20 cellular contexts compared by ENCODE assay signal in genomic region chr3:111608378-111608777, GRCh38. TPM values are rescaled to one million over a fixed set of nuclear protein-coding genes. Genes with fewer than 3 reads are reported as not detected.
A peak's percentile ranks its signal among the peaks of the same experiment; 100 is the strongest.
DNase-seq lines count a peak whose midpoint lies in the region; ATAC-seq and TF ChIP-seq lines count a peak whose summit lies in the region.
"Had no signal": no experiment of that assay in that cellular context is flagged by ENCODE, and none has a peak within 500 bp of the region (broad histone marks: within the 10 kb centered on the region; RNA-seq: fewer than 3 reads in every experiment).

No MANE protein-coding gene starts in this region.

- BruUV-seq in OCI-LY7 (replicated peaks; lab: Mats Ljungman, UMichigan), result no TSS peak

- CTCF ChIA-PET in activated CD8-positive, alpha-beta memory T cell treated with anti-CD3 and anti-CD28 coated beads, Interleukin-2, amount 10 ng/mL, durations not matched to agents 7 days and 5 days (lab: Charles Lee), result interaction anchor here (0.6 to 3.2 kb wide), 6 partner anchors 8 to 67 kb away, joined by 3 to 16 read pairs (median 3); no protein-coding TSS in a partner anchor
- CTCF ChIA-PET in OCI-LY7 (lab: Charles Lee; ENCODE audit: unreplicated experiment), result no interaction called here

- peak overlapping the region; percentile 98 for H3K27ac Mint-ChIP-seq in activated CD8-positive, alpha-beta memory T cell treated with anti-CD3 and anti-CD28 coated beads, Interleukin-2, amount 10 ng/mL, durations not matched to agents 7 days and 5 days
- peak overlapping the region; percentile 99 for H3K27ac Mint-ChIP-seq in activated T-helper 17 cell treated with anti-CD3 and anti-CD28 coated beads, Interleukin-2, amount 50 U/mL, for 72 hours
- H3K27ac Mint-ChIP-seq: endodermal cell, neural progenitor cell had no signal

- 54 to 60% (median 58%) methylated on average over 2 of the region's 2 CpGs for WGBS in psoas muscle, 3 donors

- H3K9me3 Mint-ChIP-seq in activated CD8-positive, alpha-beta memory T cell treated with anti-CD3 and anti-CD28 coated beads, Interleukin-2, amount 10 ng/mL, durations not matched to agents 7 days and 5 days (ENCODE audit: low read depth), result no peaks in the 10 kb centered on the region
- H3K9me3 Mint-ChIP-seq in activated T-helper 17 cell treated with anti-CD3 and anti-CD28 coated beads, Interleukin-2, amount 50 U/mL, for 72 hours, result no peaks in the 10 kb centered on the region
- H3K9me3 Mint-ChIP-seq: endodermal cell, memory B cell, neural progenitor cell had no signal

- no peak overlapping the region for H3K27ac ChIP-seq in psoas muscle
- H3K27ac ChIP-seq in OCI-LY7 (ENCODE audit: low read depth, low read length, poor library complexity, severe bottlenecking), result no peak overlapping the region
- H3K27ac ChIP-seq: neural progenitor cell, upper lobe of left lung had no signal

- ATAC-seq in activated CD8-positive, alpha-beta memory T cell treated with anti-CD3 and anti-CD28 coated beads, Interleukin-2, amount 10 ng/mL, durations not matched to agents 7 days and 5 days, result peak; percentile 47
- ATAC-seq in HG02642 (IDR thresholded peaks at IDR 0.05; ENCODE audit: poor library complexity, unreplicated experiment) (peak; percentile 39), psoas muscle (no peak)
- peak; percentile 36 for ATAC-seq in activated T-helper 17 cell treated with anti-CD3 and anti-CD28 coated beads, Interleukin-2, amount 50 U/mL, for 72 hours (replicated peaks)
- peak; percentile 36 for ATAC-seq in stimulated activated naive CD8-positive, alpha-beta T cell treated with anti-CD3 and anti-CD28 coated beads, Interleukin-15, Interleukin-2, amounts not matched to agents 100 U/mL and 50 U/mL, for 24 hours
- ATAC-seq: Panc1, right cardiac atrium had no signal

- intact Hi-C loops in psoas muscle (cut with DNase I), result no loop called here
- intact Hi-C loops in OCI-LY7 (cut with micrococcal nuclease; ENCODE audit: unreplicated experiment), result no loop called here

- POLR2A ChIA-PET in OCI-LY7 (lab: Charles Lee), result no interaction called here

- H3K27me3 ChIP-seq in psoas muscle (ENCODE audit: insufficient read depth in 3 of 3, low read length in 2 of 3), result peaks cover 0 to 3% (median 0%) of the 10 kb centered on the region in 3 donors
- H3K27me3 ChIP-seq: neural progenitor cell, upper lobe of left lung had no signal

- DNase-seq in activated CD8-positive, alpha-beta memory T cell treated with anti-CD3 and anti-CD28 coated beads, Interleukin-2, amount 10 ng/mL, durations not matched to agents 7 days and 5 days, result no peak
- no peak for DNase-seq in activated CD8-positive, alpha-beta memory T cell treated with anti-CD3 and anti-CD28 coated beads, Interleukin-2, amount 50 U/mL, for 4 hours
- no peak for DNase-seq in stimulated activated naive CD8-positive, alpha-beta T cell treated with anti-CD3 and anti-CD28 coated beads, Interleukin-15, Interleukin-2, amounts not matched to agents 100 U/mL and 50 U/mL, for 24 hours
- DNase-seq in SK-N-DZ (ENCODE audit: low spot score) (no peak), psoas muscle (no peak), OCI-LY7 (ENCODE audit: low spot score) (no peak)
- DNase-seq: activated effector memory CD4-positive, alpha-beta T cell treated with anti-CD3 and anti-CD28 coated beads, Interleukin-2, amount 50 U/mL, for 16 hours; Caco-2; endodermal cell; foreskin fibroblast; GOT3; NCI-H510A; right cardiac atrium; upper lobe of left lung had no signal

- no peak overlapping the region for H3K4me2 ChIP-seq in OCI-LY7 (ENCODE audit: low read length)
- H3K4me2 ChIP-seq: neural progenitor cell had no signal

- H3K36me3 Mint-ChIP-seq in activated CD8-positive, alpha-beta memory T cell treated with anti-CD3 and anti-CD28 coated beads, Interleukin-2, amount 10 ng/mL, durations not matched to agents 7 days and 5 days, result peaks cover 81% of the 10 kb centered on the region
- H3K36me3 Mint-ChIP-seq in activated T-helper 17 cell treated with anti-CD3 and anti-CD28 coated beads, Interleukin-2, amount 50 U/mL, for 72 hours (ENCODE audit: low read depth), result peaks cover 96% of the 10 kb centered on the region
- H3K36me3 Mint-ChIP-seq: memory B cell, neural progenitor cell had no signal

- H3K9me3 ChIP-seq in psoas muscle (no peaks in the 10 kb centered on the region), OCI-LY7 (ENCODE audit: low read length) (no peaks in the 10 kb centered on the region)
- H3K9me3 ChIP-seq: Caco-2, upper lobe of left lung had no signal

- peaks cover 95% of the 10 kb centered on the region for H3K4me1 Mint-ChIP-seq in activated CD8-positive, alpha-beta memory T cell treated with anti-CD3 and anti-CD28 coated beads, Interleukin-2, amount 10 ng/mL, durations not matched to agents 7 days and 5 days
- H3K4me1 Mint-ChIP-seq in activated T-helper 17 cell treated with anti-CD3 and anti-CD28 coated beads, Interleukin-2, amount 50 U/mL, for 72 hours, result peaks cover 77% of the 10 kb centered on the region
- H3K4me1 Mint-ChIP-seq: endodermal cell, neural progenitor cell had no signal

- H3K27me3 Mint-ChIP-seq in activated CD8-positive, alpha-beta memory T cell treated with anti-CD3 and anti-CD28 coated beads, Interleukin-2, amount 10 ng/mL, durations not matched to agents 7 days and 5 days, result no peaks in the 10 kb centered on the region
- H3K27me3 Mint-ChIP-seq in activated T-helper 17 cell treated with anti-CD3 and anti-CD28 coated beads, Interleukin-2, amount 50 U/mL, for 72 hours, result no peaks in the 10 kb centered on the region

- H3K79me2 ChIP-seq in OCI-LY7 (ENCODE audit: insufficient read depth, low read depth, low read length), result no peaks in the 10 kb centered on the region

- TF ChIP-seq CTCF in psoas muscle (IDR thresholded peaks at IDR 0.05) (no peak), OCI-LY7 (conservative IDR thresholded peaks at IDR 0.05; ENCODE audit: low read length) (no peak)

- H3K4me3 Mint-ChIP-seq in activated CD8-positive, alpha-beta memory T cell treated with anti-CD3 and anti-CD28 coated beads, Interleukin-2, amount 10 ng/mL, durations not matched to agents 7 days and 5 days, result no peak overlapping the region
- peak overlapping the region; percentile 88 for H3K4me3 Mint-ChIP-seq in activated T-helper 17 cell treated with anti-CD3 and anti-CD28 coated beads, Interleukin-2, amount 50 U/mL, for 72 hours
- H3K4me3 Mint-ChIP-seq: endodermal cell, memory B cell, neural progenitor cell had no signal

- H3K4me1 ChIP-seq in psoas muscle (no peaks in the 10 kb centered on the region), OCI-LY7 (ENCODE audit: insufficient read depth, low read length, poor library complexity, severe bottlenecking) (peaks cover 7% of the 10 kb centered on the region)
- H3K4me1 ChIP-seq: Caco-2, neural progenitor cell, upper lobe of left lung had no signal

- no peaks in the 10 kb centered on the region for H3K9me2 ChIP-seq in OCI-LY7 (ENCODE audit: insufficient read depth, low read length)

- H3K36me3 ChIP-seq in psoas muscle (ENCODE audit: insufficient read depth in 1 of 2, low read depth in 1 of 2), result no peaks in the 10 kb centered on the region
- H3K36me3 ChIP-seq in OCI-LY7 (ENCODE audit: insufficient read depth, low read length), result no peaks in the 10 kb centered on the region
- H3K36me3 ChIP-seq: neural progenitor cell, upper lobe of left lung had no signal

- H2AFZ ChIP-seq in OCI-LY7 (ENCODE audit: low read length), result no peak overlapping the region
- H2AFZ ChIP-seq: neural progenitor cell had no signal

- no peaks in the 10 kb centered on the region for H4K20me1 ChIP-seq in OCI-LY7 (ENCODE audit: insufficient read depth, low read length)

- no peak overlapping the region for H3K4me3 ChIP-seq in psoas muscle
- no peak overlapping the region for H3K4me3 ChIP-seq in OCI-LY7 (ENCODE audit: low read depth, low read length, poor library complexity, severe bottlenecking)
- H3K4me3 ChIP-seq: neural progenitor cell, upper lobe of left lung had no signal

RNA-seq across cellular contexts. Expression of gene ZBED2, which starts 13.2 kb away (rescaled TPM):
- 10 to 100 TPM; 27.2 to 90.6 TPM for total RNA-seq in activated CD8-positive, alpha-beta memory T cell treated with anti-CD3 and anti-CD28 coated beads, Interleukin-2, amount 10 ng/mL, durations not matched to agents 7 days and 5 days
- 100 to 1,000 TPM; 429 to 664 TPM for total RNA-seq in activated T-helper 17 cell treated with anti-CD3 and anti-CD28 coated beads, Interleukin-2, amount 50 U/mL, for 72 hours
- not detected in 2 replicates for polyA plus RNA-seq in SK-N-DZ (2014; cell fraction: cytosol; rRNA removed)
- not detected in 2 replicates for polyA plus RNA-seq in SK-N-DZ (2014; cell fraction: nucleus; rRNA removed)
- total RNA-seq in psoas muscle (not detected), OCI-LY7 (2022) (not detected in 2 replicates)
- polyA plus RNA-seq in psoas muscle, result not detected
- total RNA-seq in OCI-LY7 (2014; rRNA removed; shearing (Covaris generic)), result not detected in 2 replicates
- total RNA-seq: endodermal cell, G401, right cardiac atrium had no signal
- polyA plus RNA-seq: right cardiac atrium had no signal

Comparison
In these comparisons a context has a peak if more than half of its experiments do, and no peak if none do; other contexts are left out.
1. ATAC-seq: peak in activated CD8-positive, alpha-beta memory T cell treated with anti-CD3 and anti-CD28 coated beads, Interleukin-2, amount 10 ng/mL, durations not matched to agents 7 days and 5 days (single experiment), HG02642 (single experiment), activated T-helper 17 cell treated with anti-CD3 and anti-CD28 coated beads, Interleukin-2, amount 50 U/mL, for 72 hours (single experiment) and stimulated activated naive CD8-positive, alpha-beta T cell treated with anti-CD3 and anti-CD28 coated beads, Interleukin-15, Interleukin-2, amounts not matched to agents 100 U/mL and 50 U/mL, for 24 hours (single experiment); none in psoas muscle (0 of 4).
2. RNA of gene ZBED2, which starts 13.2 kb away (total RNA-seq): 429 to 664 TPM in activated T-helper 17 cell treated with anti-CD3 and anti-CD28 coated beads, Interleukin-2, amount 50 U/mL, for 72 hours and 27.2 to 90.6 TPM in activated CD8-positive, alpha-beta memory T cell treated with anti-CD3 and anti-CD28 coated beads, Interleukin-2, amount 10 ng/mL, durations not matched to agents 7 days and 5 days; not detected in OCI-LY7 and not detected in psoas muscle; every median in the first group is over 10 times any median in the second.